ENCODE assay signal across 21 cellular contexts in genomic region chr5:143676794-143677193, GRCh38.
DNase-seq lines count a peak whose midpoint lies in the region; TF ChIP-seq lines count a peak whose summit lies in the region.
"Had no signal": no experiment of that assay in that cellular context is flagged by ENCODE, and none has a peak within 500 bp of the region (broad histone marks: within the 10 kb centered on the region; RNA-seq: fewer than 3 reads in every experiment).

No MANE protein-coding gene starts in this region.

- peak; percentile 14 to 45 for TF ChIP-seq RAD21 in liver (IDR thresholded peaks at IDR 0.05)

- H3K9me3 ChIP-seq in liver (ENCODE audit: control insufficient read depth in 4 of 4, low read length in 3 of 4): no peaks in the 10 kb centered on the region
- H3K9me3 ChIP-seq: adrenal gland, body of pancreas, suprapubic skin had no signal

- no peak for TF ChIP-seq CTCF in liver (IDR thresholded peaks at IDR 0.05; ENCODE audit: low read depth, low read length, missing input control)

- H3K27me3 ChIP-seq in liver (ENCODE audit: control insufficient read depth in 4 of 4, insufficient read depth in 4 of 4, low read length in 3 of 4): no peaks in the 10 kb centered on the region
- H3K27me3 ChIP-seq: adrenal gland, body of pancreas, suprapubic skin had no signal

- 29% methylated on average over 1 of the region's 1 CpG for WGBS in liver

- no peak overlapping the region for H3K4me3 ChIP-seq in liver (ENCODE audit: low read depth in 1 of 3, low read length in 3 of 3)
- H3K4me3 ChIP-seq: adrenal gland, body of pancreas, suprapubic skin had no signal

- DNase-seq in DMS79 treated with DMSO at 0.1 percent for 48 hours (lab: John Stamatoyannopoulos, UW): peak; percentile 13
- DNase-seq in DMS79 (lab: John Stamatoyannopoulos, UW): no peak
- DNase-seq in G401 (ENCODE audit: low spot score): peak; percentile 3
- DNase-seq in NCI-H345 treated with DMSO at 0.1 percent for 48 hours (lab: John Stamatoyannopoulos, UW; ENCODE audit: unreplicated experiment): peak; percentile 25
- DNase-seq in central memory CD4-positive, alpha-beta T cell: no peak
- DNase-seq in iPS-NIHi11 (ENCODE audit: low spot score): no peak
- no peak for DNase-seq in NK-92 treated with Interleukin-12 subunit alpha and Interleukin-12 subunit beta, amount 100 ng/mL, for 24 hours (lab: John Stamatoyannopoulos, UW)
- DNase-seq: 8988T; activated CD4-positive, alpha-beta T cell treated with anti-CD3 and anti-CD28 coated beads, Interleukin-2, amount 50 U/mL, for 4 hours; activated naive CD4-positive, alpha-beta T cell treated with Interleukin-2 at 50 U/mL for 16 hours; Karpas-422; mammary epithelial cell; NCI-H187 treated with DMSO at 0.1 percent for 48 hours; stimulated activated CD4-positive, alpha-beta T cell treated with anti-CD3 and anti-CD28 coated beads, Interleukin-15, amount 100 ng/mL, for 24 hours; stimulated activated naive B cell treated with anti-CD40 and anti-IgM and Interleukin-4, amounts not matched to agents 10 μg/mL and 1 μg/mL and 100 μg/mL, for 72 hours; T-helper 1 cell had no signal

- no peak overlapping the region for H3K27ac ChIP-seq in liver (ENCODE audit: low read depth in 1 of 2, low read length in 2 of 2)
- H3K27ac ChIP-seq: adrenal gland, body of pancreas, HL-60, suprapubic skin had no signal

- no peak overlapping the region for H3K9ac ChIP-seq in liver (ENCODE audit: low read depth in 1 of 2, low read length in 2 of 2)

- H3K4me1 ChIP-seq in liver (ENCODE audit: control insufficient read depth in 4 of 4, insufficient read depth in 4 of 4, low read length in 3 of 4): peaks cover 1 to 9% (median 5%) of the 10 kb centered on the region in 4 donors
- H3K4me1 ChIP-seq: adrenal gland, body of pancreas had no signal

- no peaks in the 10 kb centered on the region for H3K36me3 ChIP-seq in liver (ENCODE audit: control insufficient read depth in 4 of 4, insufficient read depth in 3 of 4, low read depth in 1 of 4, low read length in 3 of 4)
- H3K36me3 ChIP-seq: adrenal gland, suprapubic skin had no signal

- in situ Hi-C loops in G401 (cut with HindIII; ENCODE audit: low sequenced_read_pairs): no loop called here

TF ChIP-seq in liver, 16 proteins besides CTCF, POLR2A, EP300 and RAD21:
- TF ChIP-seq HNF4A (conservative IDR thresholded peaks at IDR 0.05): peak in 1 of 2 donors; percentile 14
- no peak for TF ChIP-seq SP1 (IDR thresholded peaks at IDR 0.05)
- no peak for TF ChIP-seq FOXA2 (IDR thresholded peaks at IDR 0.05)
- TF ChIP-seq RXRA (IDR thresholded peaks at IDR 0.05): no peak

Comparison
In these comparisons a context has a peak if more than half of its experiments do, and no peak if none do; other contexts are left out.
1. DNase-seq: peak in DMS79 treated with DMSO at 0.1 percent for 48 hours (single experiment), G401 (single experiment) and NCI-H345 treated with DMSO at 0.1 percent for 48 hours (single experiment); none in DMS79 (single experiment), central memory CD4-positive, alpha-beta T cell (single experiment), iPS-NIHi11 (single experiment) and NK-92 treated with Interleukin-12 subunit alpha and Interleukin-12 subunit beta, amount 100 ng/mL, for 24 hours (single experiment).